In the genomic region with DNA sequence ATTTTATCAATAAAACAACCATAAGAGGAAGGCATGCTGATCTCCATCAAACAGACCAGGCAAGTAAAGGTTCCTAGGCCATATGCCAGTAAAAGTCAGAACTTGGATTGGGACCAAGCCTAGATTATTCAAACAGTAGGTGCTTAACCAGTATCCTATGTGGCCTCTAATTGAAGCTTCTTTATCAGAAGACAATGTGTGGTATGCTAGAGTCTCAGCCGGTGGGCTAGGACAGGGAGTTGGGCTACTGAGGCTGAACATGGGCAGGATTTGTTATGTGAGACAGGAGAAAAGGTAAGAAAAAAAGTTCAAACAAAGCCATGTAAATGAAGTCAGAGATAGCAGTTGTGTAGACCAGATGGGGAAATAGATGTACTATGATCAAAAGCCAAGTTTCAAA, we compare ENCODE assay signal across 1 cellular context.
TF ChIP-seq lines count a peak whose summit lies in the region.

No MANE protein-coding gene starts in this region.

TF ChIP-seq in WTC11, 78 proteins besides CTCF, POLR2A, EP300 and RAD21 (continued from another document):
- TF ChIP-seq HMGXB4 (CRISPR knock-in tag; IDR thresholded peaks at IDR 0.05), result no peak
- TF ChIP-seq ETV6 (CRISPR knock-in tag; IDR thresholded peaks at IDR 0.05), result no peak
- no peak for TF ChIP-seq CREM (CRISPR knock-in tag; IDR thresholded peaks at IDR 0.05)
- no peak for TF ChIP-seq ZNF263 (CRISPR knock-in tag; IDR thresholded peaks at IDR 0.05; ENCODE audit: low read depth)
- no peak for TF ChIP-seq ZNF281 (CRISPR knock-in tag; IDR thresholded peaks at IDR 0.05)
